1 cellular context compared by ENCODE assay signal in genomic region chr13:44577236-44578063, GRCh38.
TF ChIP-seq lines count a peak whose summit lies in the region.

No MANE protein-coding gene starts in this region.

TF ChIP-seq in WTC11, 78 proteins besides CTCF, POLR2A, EP300 and RAD21 (continued from another document and continues in another):
- TF ChIP-seq E2F5 (CRISPR knock-in tag; IDR thresholded peaks at IDR 0.05) (no peak), HMGA2 (CRISPR knock-in tag; IDR thresholded peaks at IDR 0.05) (no peak), OVOL2 (CRISPR knock-in tag; IDR thresholded peaks at IDR 0.05; ENCODE audit: borderline replicate concordance) (no peak), ELF4 (CRISPR knock-in tag; IDR thresholded peaks at IDR 0.05; ENCODE audit: low read depth) (no peak), NFE2L1 (CRISPR knock-in tag; IDR thresholded peaks at IDR 0.05) (peak; percentile 50), ZNF396 (CRISPR knock-in tag; IDR thresholded peaks at IDR 0.05; ENCODE audit: borderline replicate concordance) (no peak), NFYB (CRISPR knock-in tag; conservative IDR thresholded peaks at IDR 0.05; ENCODE audit: low read depth) (no peak), E2F4 (CRISPR knock-in tag; IDR thresholded peaks at IDR 0.05; ENCODE audit: borderline replicate concordance, low read depth) (0 out of 2 replicates have a peak, but pooled peaks have one; percentile 38), JUN (CRISPR knock-in tag; IDR thresholded peaks at IDR 0.05) (no peak), ZNF232 (CRISPR knock-in tag; IDR thresholded peaks at IDR 0.05) (0 out of 2 replicates have a peak, but pooled peaks have one; percentile 51), GTF2I (CRISPR knock-in tag; conservative IDR thresholded peaks at IDR 0.05) (no peak), ZNF423 (CRISPR knock-in tag; IDR thresholded peaks at IDR 0.05) (peak; percentile 64; the same call in 1 of the 2 replicates), ZBTB21 (CRISPR knock-in tag; IDR thresholded peaks at IDR 0.05; ENCODE audit: borderline replicate concordance) (no peak), ZMAT4 (CRISPR knock-in tag; IDR thresholded peaks at IDR 0.05) (no peak), CREM (CRISPR knock-in tag; IDR thresholded peaks at IDR 0.05) (no peak; the same call in 1 of the 2 replicates), MAX (CRISPR knock-in tag; IDR thresholded peaks at IDR 0.05) (peak; percentile 84; the same call in 1 of the 2 replicates), PRRX2 (CRISPR knock-in tag; IDR thresholded peaks at IDR 0.05) (no peak; the same call in 1 of the 2 replicates), ZNF121 (CRISPR knock-in tag; IDR thresholded peaks at IDR 0.05) (no peak), CBFB (CRISPR knock-in tag; IDR thresholded peaks at IDR 0.05; ENCODE audit: low read depth) (peak; percentile 73; the same call in 1 of the 2 replicates), KAT7 (CRISPR knock-in tag; IDR thresholded peaks at IDR 0.05; ENCODE audit: borderline replicate concordance) (0 out of 2 replicates have a peak, but pooled peaks have one; percentile 28), NR3C1 (CRISPR knock-in tag; conservative IDR thresholded peaks at IDR 0.05; ENCODE audit: low read depth) (no peak), JAZF1 (CRISPR knock-in tag; IDR thresholded peaks at IDR 0.05) (no peak), SMAD4 (CRISPR knock-in tag; IDR thresholded peaks at IDR 0.05) (no peak), NFATC4 (CRISPR knock-in tag; IDR thresholded peaks at IDR 0.05) (0 out of 2 replicates have a peak, but pooled peaks have one; percentile 68), NR1H2 (CRISPR knock-in tag; IDR thresholded peaks at IDR 0.05) (no peak), GRHL2 (CRISPR knock-in tag; IDR thresholded peaks at IDR 0.05; ENCODE audit: insufficient replicate concordance, severe bottlenecking) (no peak), ZNF219 (CRISPR knock-in tag; IDR thresholded peaks at IDR 0.05; ENCODE audit: borderline replicate concordance) (no peak), SMAD3 (CRISPR knock-in tag; IDR thresholded peaks at IDR 0.05; ENCODE audit: borderline replicate concordance) (no peak), ZNF512 (CRISPR knock-in tag; IDR thresholded peaks at IDR 0.05; ENCODE audit: borderline replicate concordance) (no peak), SOX15 (CRISPR knock-in tag; IDR thresholded peaks at IDR 0.05) (no peak)
- TF ChIP-seq, protein P1, sequence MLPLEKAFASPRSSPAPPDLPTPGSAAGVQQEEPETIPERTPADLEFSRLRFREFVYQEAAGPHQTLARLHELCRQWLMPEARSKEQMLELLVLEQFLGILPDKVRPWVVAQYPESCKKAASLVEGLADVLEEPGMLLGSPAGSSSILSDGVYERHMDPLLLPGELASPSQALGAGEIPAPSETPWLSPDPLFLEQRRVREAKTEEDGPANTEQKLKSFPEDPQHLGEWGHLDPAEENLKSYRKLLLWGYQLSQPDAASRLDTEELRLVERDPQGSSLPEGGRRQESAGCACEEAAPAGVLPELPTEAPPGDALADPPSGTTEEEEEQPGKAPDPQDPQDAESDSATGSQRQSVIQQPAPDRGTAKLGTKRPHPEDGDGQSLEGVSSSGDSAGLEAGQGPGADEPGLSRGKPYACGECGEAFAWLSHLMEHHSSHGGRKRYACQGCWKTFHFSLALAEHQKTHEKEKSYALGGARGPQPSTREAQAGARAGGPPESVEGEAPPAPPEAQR (CRISPR knock-in tag; IDR thresholded peaks at IDR 0.05): no peak
- TF ChIP-seq, protein P2, sequence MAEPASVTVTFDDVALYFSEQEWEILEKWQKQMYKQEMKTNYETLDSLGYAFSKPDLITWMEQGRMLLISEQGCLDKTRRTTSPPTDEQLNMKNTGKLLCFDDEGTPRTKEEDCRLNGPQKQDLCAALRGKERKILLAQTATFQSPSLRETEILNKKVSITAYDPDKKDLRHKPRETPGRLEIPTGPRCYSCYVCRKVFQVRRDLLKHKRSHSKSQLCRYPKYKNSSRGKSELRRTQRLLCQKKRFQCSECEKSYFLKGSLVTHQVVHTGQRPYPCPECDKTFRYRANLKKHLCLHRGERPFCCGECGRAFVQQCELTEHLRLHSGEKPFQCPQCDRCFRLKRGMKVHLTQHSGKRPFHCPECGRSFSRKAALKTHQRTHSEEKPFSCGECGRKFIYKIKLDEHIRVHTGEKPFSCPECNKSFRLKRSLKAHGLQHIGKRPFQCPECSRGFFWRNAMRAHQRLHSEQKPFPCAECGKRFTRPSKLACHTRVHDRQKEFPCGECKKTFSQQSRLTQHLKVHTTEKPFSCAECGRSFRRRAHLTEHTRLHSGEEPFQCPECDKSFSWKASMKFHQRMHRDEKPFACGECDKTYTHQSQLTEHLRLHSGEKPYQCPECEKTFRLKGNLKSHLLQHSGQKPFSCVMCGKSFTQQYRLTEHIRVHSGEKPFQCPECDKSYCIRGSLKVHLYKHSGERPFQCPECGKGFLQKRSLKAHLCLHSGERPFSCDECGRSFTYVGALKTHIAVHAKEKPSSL (CRISPR knock-in tag; conservative IDR thresholded peaks at IDR 0.05): no peak
- TF ChIP-seq, protein P3, sequence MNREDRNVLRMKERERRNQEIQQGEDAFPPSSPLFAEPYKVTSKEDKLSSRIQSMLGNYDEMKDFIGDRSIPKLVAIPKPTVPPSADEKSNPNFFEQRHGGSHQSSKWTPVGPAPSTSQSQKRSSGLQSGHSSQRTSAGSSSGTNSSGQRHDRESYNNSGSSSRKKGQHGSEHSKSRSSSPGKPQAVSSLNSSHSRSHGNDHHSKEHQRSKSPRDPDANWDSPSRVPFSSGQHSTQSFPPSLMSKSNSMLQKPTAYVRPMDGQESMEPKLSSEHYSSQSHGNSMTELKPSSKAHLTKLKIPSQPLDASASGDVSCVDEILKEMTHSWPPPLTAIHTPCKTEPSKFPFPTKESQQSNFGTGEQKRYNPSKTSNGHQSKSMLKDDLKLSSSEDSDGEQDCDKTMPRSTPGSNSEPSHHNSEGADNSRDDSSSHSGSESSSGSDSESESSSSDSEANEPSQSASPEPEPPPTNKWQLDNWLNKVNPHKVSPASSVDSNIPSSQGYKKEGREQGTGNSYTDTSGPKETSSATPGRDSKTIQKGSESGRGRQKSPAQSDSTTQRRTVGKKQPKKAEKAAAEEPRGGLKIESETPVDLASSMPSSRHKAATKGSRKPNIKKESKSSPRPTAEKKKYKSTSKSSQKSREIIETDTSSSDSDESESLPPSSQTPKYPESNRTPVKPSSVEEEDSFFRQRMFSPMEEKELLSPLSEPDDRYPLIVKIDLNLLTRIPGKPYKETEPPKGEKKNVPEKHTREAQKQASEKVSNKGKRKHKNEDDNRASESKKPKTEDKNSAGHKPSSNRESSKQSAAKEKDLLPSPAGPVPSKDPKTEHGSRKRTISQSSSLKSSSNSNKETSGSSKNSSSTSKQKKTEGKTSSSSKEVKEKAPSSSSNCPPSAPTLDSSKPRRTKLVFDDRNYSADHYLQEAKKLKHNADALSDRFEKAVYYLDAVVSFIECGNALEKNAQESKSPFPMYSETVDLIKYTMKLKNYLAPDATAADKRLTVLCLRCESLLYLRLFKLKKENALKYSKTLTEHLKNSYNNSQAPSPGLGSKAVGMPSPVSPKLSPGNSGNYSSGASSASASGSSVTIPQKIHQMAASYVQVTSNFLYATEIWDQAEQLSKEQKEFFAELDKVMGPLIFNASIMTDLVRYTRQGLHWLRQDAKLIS (CRISPR knock-in tag; IDR thresholded peaks at IDR 0.05; ENCODE audit: borderline replicate concordance): no peak
- TF ChIP-seq, protein P4, sequence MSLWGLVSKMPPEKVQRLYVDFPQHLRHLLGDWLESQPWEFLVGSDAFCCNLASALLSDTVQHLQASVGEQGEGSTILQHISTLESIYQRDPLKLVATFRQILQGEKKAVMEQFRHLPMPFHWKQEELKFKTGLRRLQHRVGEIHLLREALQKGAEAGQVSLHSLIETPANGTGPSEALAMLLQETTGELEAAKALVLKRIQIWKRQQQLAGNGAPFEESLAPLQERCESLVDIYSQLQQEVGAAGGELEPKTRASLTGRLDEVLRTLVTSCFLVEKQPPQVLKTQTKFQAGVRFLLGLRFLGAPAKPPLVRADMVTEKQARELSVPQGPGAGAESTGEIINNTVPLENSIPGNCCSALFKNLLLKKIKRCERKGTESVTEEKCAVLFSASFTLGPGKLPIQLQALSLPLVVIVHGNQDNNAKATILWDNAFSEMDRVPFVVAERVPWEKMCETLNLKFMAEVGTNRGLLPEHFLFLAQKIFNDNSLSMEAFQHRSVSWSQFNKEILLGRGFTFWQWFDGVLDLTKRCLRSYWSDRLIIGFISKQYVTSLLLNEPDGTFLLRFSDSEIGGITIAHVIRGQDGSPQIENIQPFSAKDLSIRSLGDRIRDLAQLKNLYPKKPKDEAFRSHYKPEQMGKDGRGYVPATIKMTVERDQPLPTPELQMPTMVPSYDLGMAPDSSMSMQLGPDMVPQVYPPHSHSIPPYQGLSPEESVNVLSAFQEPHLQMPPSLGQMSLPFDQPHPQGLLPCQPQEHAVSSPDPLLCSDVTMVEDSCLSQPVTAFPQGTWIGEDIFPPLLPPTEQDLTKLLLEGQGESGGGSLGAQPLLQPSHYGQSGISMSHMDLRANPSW (CRISPR knock-in tag; conservative IDR thresholded peaks at IDR 0.05; ENCODE audit: low read depth): no peak
- TF ChIP-seq, protein P5, sequence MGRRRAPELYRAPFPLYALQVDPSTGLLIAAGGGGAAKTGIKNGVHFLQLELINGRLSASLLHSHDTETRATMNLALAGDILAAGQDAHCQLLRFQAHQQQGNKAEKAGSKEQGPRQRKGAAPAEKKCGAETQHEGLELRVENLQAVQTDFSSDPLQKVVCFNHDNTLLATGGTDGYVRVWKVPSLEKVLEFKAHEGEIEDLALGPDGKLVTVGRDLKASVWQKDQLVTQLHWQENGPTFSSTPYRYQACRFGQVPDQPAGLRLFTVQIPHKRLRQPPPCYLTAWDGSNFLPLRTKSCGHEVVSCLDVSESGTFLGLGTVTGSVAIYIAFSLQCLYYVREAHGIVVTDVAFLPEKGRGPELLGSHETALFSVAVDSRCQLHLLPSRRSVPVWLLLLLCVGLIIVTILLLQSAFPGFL (CRISPR knock-in tag; IDR thresholded peaks at IDR 0.05; ENCODE audit: borderline replicate concordance): no peak
- TF ChIP-seq, protein P6, sequence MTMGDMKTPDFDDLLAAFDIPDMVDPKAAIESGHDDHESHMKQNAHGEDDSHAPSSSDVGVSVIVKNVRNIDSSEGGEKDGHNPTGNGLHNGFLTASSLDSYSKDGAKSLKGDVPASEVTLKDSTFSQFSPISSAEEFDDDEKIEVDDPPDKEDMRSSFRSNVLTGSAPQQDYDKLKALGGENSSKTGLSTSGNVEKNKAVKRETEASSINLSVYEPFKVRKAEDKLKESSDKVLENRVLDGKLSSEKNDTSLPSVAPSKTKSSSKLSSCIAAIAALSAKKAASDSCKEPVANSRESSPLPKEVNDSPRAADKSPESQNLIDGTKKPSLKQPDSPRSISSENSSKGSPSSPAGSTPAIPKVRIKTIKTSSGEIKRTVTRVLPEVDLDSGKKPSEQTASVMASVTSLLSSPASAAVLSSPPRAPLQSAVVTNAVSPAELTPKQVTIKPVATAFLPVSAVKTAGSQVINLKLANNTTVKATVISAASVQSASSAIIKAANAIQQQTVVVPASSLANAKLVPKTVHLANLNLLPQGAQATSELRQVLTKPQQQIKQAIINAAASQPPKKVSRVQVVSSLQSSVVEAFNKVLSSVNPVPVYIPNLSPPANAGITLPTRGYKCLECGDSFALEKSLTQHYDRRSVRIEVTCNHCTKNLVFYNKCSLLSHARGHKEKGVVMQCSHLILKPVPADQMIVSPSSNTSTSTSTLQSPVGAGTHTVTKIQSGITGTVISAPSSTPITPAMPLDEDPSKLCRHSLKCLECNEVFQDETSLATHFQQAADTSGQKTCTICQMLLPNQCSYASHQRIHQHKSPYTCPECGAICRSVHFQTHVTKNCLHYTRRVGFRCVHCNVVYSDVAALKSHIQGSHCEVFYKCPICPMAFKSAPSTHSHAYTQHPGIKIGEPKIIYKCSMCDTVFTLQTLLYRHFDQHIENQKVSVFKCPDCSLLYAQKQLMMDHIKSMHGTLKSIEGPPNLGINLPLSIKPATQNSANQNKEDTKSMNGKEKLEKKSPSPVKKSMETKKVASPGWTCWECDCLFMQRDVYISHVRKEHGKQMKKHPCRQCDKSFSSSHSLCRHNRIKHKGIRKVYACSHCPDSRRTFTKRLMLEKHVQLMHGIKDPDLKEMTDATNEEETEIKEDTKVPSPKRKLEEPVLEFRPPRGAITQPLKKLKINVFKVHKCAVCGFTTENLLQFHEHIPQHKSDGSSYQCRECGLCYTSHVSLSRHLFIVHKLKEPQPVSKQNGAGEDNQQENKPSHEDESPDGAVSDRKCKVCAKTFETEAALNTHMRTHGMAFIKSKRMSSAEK (CRISPR knock-in tag; IDR thresholded peaks at IDR 0.05; ENCODE audit: borderline replicate concordance): no peak
